19 cellular contexts compared by ENCODE assay signal in genomic region chr1:173048629-173049326, GRCh38. TPM values are rescaled to one million over a fixed set of nuclear protein-coding genes. Genes with fewer than 3 reads are reported as not detected.
DNase-seq lines count a peak whose midpoint lies in the region; ATAC-seq and TF ChIP-seq lines count a peak whose summit lies in the region.
"Had no signal": no experiment of that assay in that cellular context is flagged by ENCODE, and none has a peak within 500 bp of the region (broad histone marks: within the 10 kb centered on the region; RNA-seq: fewer than 3 reads in every experiment).

No MANE protein-coding gene starts in this region.

- H3K36me3 ChIP-seq in adipocyte (ENCODE audit: control insufficient read depth, insufficient read depth, low read length, severe bottlenecking) = no peaks in the 10 kb centered on the region
- H3K36me3 ChIP-seq: BE2C, tibial nerve had no signal

- H3K9me3 Mint-ChIP-seq in HFFc6 = no peaks in the 10 kb centered on the region
- H3K9me3 Mint-ChIP-seq: activated naive CD4-positive, alpha-beta T cell treated with anti-CD3 and anti-CD28 coated beads, Interleukin-2, amount 50 U/mL, for 72 hours; naive thymus-derived CD8-positive, alpha-beta T cell; WTC11 had no signal

- no peak overlapping the region for H3K27ac ChIP-seq in right cardiac atrium (ENCODE audit: low read length)
- H3K27ac ChIP-seq: tibial nerve had no signal

- H3K9me3 ChIP-seq in adipocyte (ENCODE audit: control insufficient read depth, low read length) = no peaks in the 10 kb centered on the region
- no peaks in the 10 kb centered on the region for H3K9me3 ChIP-seq in right cardiac atrium (ENCODE audit: control insufficient read depth, low read length)
- H3K9me3 ChIP-seq: BE2C, tibial nerve had no signal

- H3K4me3 Mint-ChIP-seq in HFFc6 = peak overlapping the region; percentile 33; the same call in 1 of the 2 replicates
- H3K4me3 Mint-ChIP-seq: naive thymus-derived CD8-positive, alpha-beta T cell; WTC11 had no signal

- intact Hi-C loops in right cardiac atrium (cut with DNase I) = no loop called here

- H3K9ac ChIP-seq in adipocyte (ENCODE audit: low read length) = no peak overlapping the region

- H3K4me3 ChIP-seq in adipocyte (ENCODE audit: low read length) (no peak overlapping the region), right cardiac atrium (ENCODE audit: low read length) (no peak overlapping the region)
- H3K4me3 ChIP-seq: tibial nerve had no signal

- no peaks in the 10 kb centered on the region for H3K27me3 Mint-ChIP-seq in HFFc6 (ENCODE audit: insufficient read depth)

- WGBS in right cardiac atrium = 79% methylated on average over 1 of the region's 1 CpG

- TF ChIP-seq CTCF in HFFc6 (IDR thresholded peaks at IDR 0.05) = no peak

- H3K4me1 Mint-ChIP-seq in HFFc6 (ENCODE audit: low read depth) = peaks cover 44% of the 10 kb centered on the region
- H3K4me1 Mint-ChIP-seq: WTC11 had no signal

- no peak for ATAC-seq in GM21447 (IDR thresholded peaks at IDR 0.05; ENCODE audit: unreplicated experiment)
- ATAC-seq in right cardiac atrium = no peak
- ATAC-seq: activated naive CD4-positive, alpha-beta T cell treated with anti-CD3 and anti-CD28 coated beads, Interleukin-2, amount 50 U/mL, for 72 hours; left colon; naive thymus-derived CD8-positive, alpha-beta T cell; WTC11 had no signal

- H3K4me1 ChIP-seq in adipocyte (ENCODE audit: control insufficient read depth, insufficient read depth, low read length) (no peaks in the 10 kb centered on the region), right cardiac atrium (ENCODE audit: control insufficient read depth, insufficient read depth, low read length) (no peaks in the 10 kb centered on the region)

- peak overlapping the region; percentile 59 for H3K27ac Mint-ChIP-seq in HFFc6
- H3K27ac Mint-ChIP-seq: activated naive CD4-positive, alpha-beta T cell treated with anti-CD3 and anti-CD28 coated beads, Interleukin-2, amount 50 U/mL, for 72 hours; naive thymus-derived CD8-positive, alpha-beta T cell; WTC11 had no signal

- DNase-seq in AG08396 (ENCODE audit: low spot score) = peak; percentile 27
- peak; percentile 16 for DNase-seq in HFFc6
- DNase-seq in adipocyte (ENCODE audit: low read depth) = peak; percentile 19
- DNase-seq in kidney glomerular epithelial cell (lab: John Stamatoyannopoulos, UW) = peak; percentile 37
- DNase-seq in SK-N-DZ (ENCODE audit: low spot score) = no peak
- DNase-seq in mesenteric fat pad (ENCODE audit: low spot score) = no peak
- no peak for DNase-seq in right cardiac atrium
- DNase-seq: activated CD8-positive, alpha-beta memory T cell treated with anti-CD3 and anti-CD28 coated beads, Interleukin-2, amount 50 U/mL, for 4 hours; BE2C; central memory CD4-positive, alpha-beta T cell; left colon; naive thymus-derived CD8-positive, alpha-beta T cell; NCI-H2081; SW 1271 had no signal

- H3K27me3 ChIP-seq in adipocyte (replicated peaks; ENCODE audit: control insufficient read depth, insufficient read depth, low read length) = no peaks in the 10 kb centered on the region
- no peaks in the 10 kb centered on the region for H3K27me3 ChIP-seq in right cardiac atrium (ENCODE audit: control insufficient read depth, insufficient read depth)
- H3K27me3 ChIP-seq: BE2C, tibial nerve had no signal

- H3K36me3 Mint-ChIP-seq in HFFc6 (ENCODE audit: low read depth) = no peaks in the 10 kb centered on the region
- H3K36me3 Mint-ChIP-seq: activated naive CD4-positive, alpha-beta T cell treated with anti-CD3 and anti-CD28 coated beads, Interleukin-2, amount 50 U/mL, for 72 hours; naive thymus-derived CD8-positive, alpha-beta T cell; WTC11 had no signal

RNA-seq across cellular contexts. Expression of gene TNFSF18, which starts 2.0 kb away (rescaled TPM):
- total RNA-seq in HFFc6 (2021; fragmentation: NEBNext Ultra II Directional; extraction: Animal tissue kit (Norgen Biotek cat#: 25700)) = under 1 TPM in 5 of 6 experiments, not detected in 1; 0.09 to 0.17 (median 0.12) TPM
- not detected in 2 replicates for polyA plus RNA-seq in SK-N-DZ (2014; cell fraction: cytosol; rRNA removed)
- not detected in 2 replicates for polyA plus RNA-seq in SK-N-DZ (2014; cell fraction: nucleus; rRNA removed)
- total RNA-seq in mesenteric fat pad (not detected), right cardiac atrium (not detected)
- not detected for polyA plus RNA-seq in right cardiac atrium
- total RNA-seq: activated naive CD4-positive, alpha-beta T cell treated with anti-CD3 and anti-CD28 coated beads, Interleukin-2, amount 50 U/mL, for 72 hours; H1; naive thymus-derived CD8-positive, alpha-beta T cell; tibial nerve; WTC11 had no signal
- polyA plus RNA-seq: H1; naive thymus-derived CD8-positive, alpha-beta T cell had no signal

Comparison
In these comparisons a context has a peak if more than half of its experiments do, and no peak if none do; other contexts are left out.
1. DNase-seq: peak in AG08396 (single experiment), HFFc6 (single experiment), adipocyte (single experiment) and kidney glomerular epithelial cell (single experiment); none in SK-N-DZ (single experiment), mesenteric fat pad (single experiment) and right cardiac atrium (0 of 3).